3 cellular contexts compared by ENCODE assay signal in genomic region chr4:12286351-12286750, GRCh38.
TF ChIP-seq lines count a peak whose summit lies in the region.

No MANE protein-coding gene starts in this region.

TF ChIP-seq in HCT116, 20 proteins besides CTCF, POLR2A, EP300 and RAD21 (continued from another document):
- TF ChIP-seq ATF3 (IDR thresholded peaks at IDR 0.05) (no peak), ZFX (IDR thresholded peaks at IDR 0.05) (no peak), CEBPB (IDR thresholded peaks at IDR 0.05; ENCODE audit: low read depth) (peak; percentile 52; the same call in 1 of the 2 replicates), ZBTB33 (IDR thresholded peaks at IDR 0.05; ENCODE audit: extremely low read depth, insufficient replicate concordance, low read length) (no peak)
TF ChIP-seq in HCT116: peak in this region for 1.

TF ChIP-seq in Ishikawa, 13 proteins besides CTCF, POLR2A, EP300 and RAD21 (continued from another document):
- no peak for TF ChIP-seq FOXM1 (IDR thresholded peaks at IDR 0.05; ENCODE audit: borderline replicate concordance, low read depth)
- peak; percentile 82 for TF ChIP-seq CEBPB (IDR thresholded peaks at IDR 0.05)
- no peak for TF ChIP-seq YY1 (IDR thresholded peaks at IDR 0.05; ENCODE audit: low read depth)
- TF ChIP-seq NFIC (IDR thresholded peaks at IDR 0.05): no peak

TF ChIP-seq in H1, 55 proteins besides CTCF, POLR2A, EP300 and RAD21:
- TF ChIP-seq PHF8 (conservative IDR thresholded peaks at IDR 0.05; ENCODE audit: low read depth, low read length) (no peak), CEBPB (IDR thresholded peaks at IDR 0.05; ENCODE audit: low read depth, low read length) (peak; percentile 99)
TF ChIP-seq in H1: peak in this region for 1.
